ENCODE assay signal across 9 cellular contexts in genomic region chr2:54464334-54464733, GRCh38.
"Had no signal": no experiment of that assay in that cellular context is flagged by ENCODE, and none has a peak within 500 bp of the region (broad histone marks: within the 10 kb centered on the region; RNA-seq: fewer than 3 reads in every experiment).

No MANE protein-coding gene starts in this region.

- H3K4me1 Mint-ChIP-seq: activated naive CD4-positive, alpha-beta T cell treated with anti-CD3 and anti-CD28 coated beads, Interleukin-2, amount 50 U/mL, for 24 hours had no signal

- H3K36me3 Mint-ChIP-seq: activated naive CD4-positive, alpha-beta T cell treated with anti-CD3 and anti-CD28 coated beads, Interleukin-2, amount 50 U/mL, for 24 hours had no signal

- H3K27me3 Mint-ChIP-seq: brain had no signal

- H3K27ac Mint-ChIP-seq: activated naive CD4-positive, alpha-beta T cell treated with anti-CD3 and anti-CD28 coated beads, Interleukin-2, amount 50 U/mL, for 24 hours; nephron progenitor cell; T-helper 2 cell treated with Interferon-gamma antibody and Interleukin-4, amounts not matched to agents 5 μg/mL and 100 μg/mL, for 36 hours had no signal

- H3K9me3 Mint-ChIP-seq: activated naive CD4-positive, alpha-beta T cell treated with anti-CD3 and anti-CD28 coated beads, Interleukin-2, amount 50 U/mL, for 24 hours; nephron progenitor cell; T-helper 2 cell treated with Interferon-gamma antibody and Interleukin-4, amounts not matched to agents 5 μg/mL and 100 μg/mL, for 36 hours had no signal

- DNase-seq: activated CD4-positive, alpha-beta T cell treated with anti-CD3 and anti-CD28 coated beads, Interleukin-2, amount 50 U/mL, for 1 hour; activated T-cell treated with anti-CD3 and anti-CD28 coated beads for 4 hours; cerebellar nuclear complex; foreskin melanocyte; nephron progenitor cell; SIG-M5 had no signal

- H3K4me3 Mint-ChIP-seq: activated naive CD4-positive, alpha-beta T cell treated with anti-CD3 and anti-CD28 coated beads, Interleukin-2, amount 50 U/mL, for 24 hours; nephron progenitor cell; T-helper 2 cell treated with Interferon-gamma antibody and Interleukin-4, amounts not matched to agents 5 μg/mL and 100 μg/mL, for 36 hours had no signal
